Comparison of ENCODE assay signal across 1 cellular context in the genomic region with DNA sequence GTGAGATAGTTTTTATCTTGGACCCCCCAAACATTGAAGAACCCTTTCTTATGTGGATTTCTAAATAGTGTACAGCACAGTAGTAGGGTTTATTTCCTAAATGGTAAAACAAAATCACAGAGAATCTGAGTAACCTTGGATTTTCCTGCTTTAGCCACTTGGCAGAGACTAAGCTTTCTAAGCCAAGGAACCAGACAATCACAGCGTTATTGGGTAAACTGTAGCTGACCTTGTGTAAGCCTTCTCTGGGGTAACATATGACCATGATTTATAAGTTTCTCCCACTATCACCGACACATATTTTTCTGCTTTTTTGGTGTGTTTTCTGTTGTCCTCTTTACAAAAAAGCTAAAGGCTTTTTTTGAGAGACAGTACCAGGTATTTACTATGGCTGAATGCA.
TF ChIP-seq lines count a peak whose summit lies in the region.

No MANE protein-coding gene starts in this region.

TF ChIP-seq in WTC11, 78 proteins besides CTCF, POLR2A, EP300 and RAD21 (continued from another document):
- TF ChIP-seq, protein P1, sequence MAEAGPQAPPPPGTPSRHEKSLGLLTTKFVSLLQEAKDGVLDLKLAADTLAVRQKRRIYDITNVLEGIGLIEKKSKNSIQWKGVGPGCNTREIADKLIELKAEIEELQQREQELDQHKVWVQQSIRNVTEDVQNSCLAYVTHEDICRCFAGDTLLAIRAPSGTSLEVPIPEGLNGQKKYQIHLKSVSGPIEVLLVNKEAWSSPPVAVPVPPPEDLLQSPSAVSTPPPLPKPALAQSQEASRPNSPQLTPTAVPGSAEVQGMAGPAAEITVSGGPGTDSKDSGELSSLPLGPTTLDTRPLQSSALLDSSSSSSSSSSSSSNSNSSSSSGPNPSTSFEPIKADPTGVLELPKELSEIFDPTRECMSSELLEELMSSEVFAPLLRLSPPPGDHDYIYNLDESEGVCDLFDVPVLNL (CRISPR knock-in tag; IDR thresholded peaks at IDR 0.05; ENCODE audit: borderline replicate concordance, low read depth): no peak
- TF ChIP-seq ZMAT4 (CRISPR knock-in tag; IDR thresholded peaks at IDR 0.05): no peak
- no peak for TF ChIP-seq NFATC4 (CRISPR knock-in tag; IDR thresholded peaks at IDR 0.05)
- TF ChIP-seq ZNF219 (CRISPR knock-in tag; IDR thresholded peaks at IDR 0.05; ENCODE audit: borderline replicate concordance): no peak
- TF ChIP-seq JAZF1 (CRISPR knock-in tag; IDR thresholded peaks at IDR 0.05): no peak
- no peak for TF ChIP-seq IRF2 (CRISPR knock-in tag; IDR thresholded peaks at IDR 0.05; ENCODE audit: borderline replicate concordance, low read depth)
- TF ChIP-seq GTF2I (CRISPR knock-in tag; conservative IDR thresholded peaks at IDR 0.05): no peak
- no peak for TF ChIP-seq ZNF396 (CRISPR knock-in tag; IDR thresholded peaks at IDR 0.05; ENCODE audit: borderline replicate concordance)
- TF ChIP-seq ARID4B (CRISPR knock-in tag; IDR thresholded peaks at IDR 0.05; ENCODE audit: borderline replicate concordance): no peak
